Comparison of ENCODE assay signal across 28 cellular contexts in genomic region chr13:46152627-46153328, GRCh38. TPM values are rescaled to one million over a fixed set of nuclear protein-coding genes. Genes with fewer than 3 reads are reported as not detected.
DNase-seq lines count a peak whose midpoint lies in the region; ATAC-seq and TF ChIP-seq lines count a peak whose summit lies in the region.
"Had no signal": no experiment of that assay in that cellular context is flagged by ENCODE, and none has a peak within 500 bp of the region (broad histone marks: within the 10 kb centered on the region; RNA-seq: fewer than 3 reads in every experiment).

No MANE protein-coding gene starts in this region.

- no peaks in the 10 kb centered on the region for H3K27me3 ChIP-seq in HL-60 (ENCODE audit: insufficient read depth, poor library complexity, severe bottlenecking)
- H3K27me3 ChIP-seq in H9 (ENCODE audit: insufficient read depth, low read length) = no peaks in the 10 kb centered on the region
- H3K27me3 ChIP-seq: ascending aorta had no signal

- H3K4me1 ChIP-seq in H9 (ENCODE audit: insufficient read depth, low read length) = 0 out of 2 replicates have a peak, but pooled peaks cover 2% of the 10 kb centered on the region
- H3K4me1 ChIP-seq: ascending aorta, BE2C had no signal

- H2BK12ac ChIP-seq in H9 (ENCODE audit: insufficient read length, low read depth, low read length) = no peak overlapping the region

- no peak overlapping the region for H3K23ac ChIP-seq in H9 (ENCODE audit: insufficient read length, low read depth, low read length)

- no peak overlapping the region for H3K4ac ChIP-seq in H9 (ENCODE audit: low read depth, low read length)

- H3K4me1 Mint-ChIP-seq in activated CD4-positive, alpha-beta T cell treated with anti-CD3 and anti-CD28 coated beads for 36 hours = peaks cover 55% of the 10 kb centered on the region
- H3K4me1 Mint-ChIP-seq in activated naive CD8-positive, alpha-beta T cell (ENCODE audit: low read depth) = peaks cover 45% of the 10 kb centered on the region
- peaks cover 36 to 41% of the 10 kb centered on the region in 2 donors for H3K4me1 Mint-ChIP-seq in natural killer cell treated with Interleukin-12 subunit alpha and Interleukin-12 subunit beta and Interleukin-15 and Interleukin-18, amount 100 ng/mL, for 72 hours (ENCODE audit: low read depth in 2 of 2)
- H3K4me1 Mint-ChIP-seq in H9 = no peaks in the 10 kb centered on the region

- no peak overlapping the region for H3K9ac ChIP-seq in H9 (ENCODE audit: extremely low read depth, insufficient read length, low read length)

- no peak overlapping the region for H2BK5ac ChIP-seq in H9 (ENCODE audit: insufficient read length, low read length)

- no peak overlapping the region for H2BK20ac ChIP-seq in H9 (ENCODE audit: low read depth, low read length, poor library complexity, severe bottlenecking)

- no peak overlapping the region for H4K91ac ChIP-seq in H9 (ENCODE audit: insufficient read length, low read depth, low read length)

- H3K4me3 ChIP-seq in HL-60 (replicated peaks; ENCODE audit: insufficient read depth, low read length) = no peak overlapping the region
- H3K4me3 ChIP-seq: ascending aorta, lung, PC-9 had no signal

- H2AK5ac ChIP-seq in H9 (ENCODE audit: insufficient read length, low read length) = no peak overlapping the region

- no peak overlapping the region for H4K8ac ChIP-seq in H9 (replicated peaks; ENCODE audit: insufficient read length, low read depth, low read length)

- intact Hi-C loops in activated CD4-positive, alpha-beta T cell treated with anti-CD3 and anti-CD28 coated beads for 36 hours (cut with DNase I, micrococcal nuclease) = no loop called here

- no peak overlapping the region for H2BK120ac ChIP-seq in H9 (ENCODE audit: low read depth, low read length, poor library complexity, severe bottlenecking)

- no peak for ATAC-seq in activated CD4-positive, alpha-beta T cell treated with anti-CD3 and anti-CD28 coated beads for 36 hours
- ATAC-seq in natural killer cell treated with Interleukin-12 subunit alpha and Interleukin-12 subunit beta and Interleukin-15 and Interleukin-18, amount 100 ng/mL, for 72 hours = peak in 1 of 2 donors; percentile 67

- peak overlapping the region; percentile 78 for H3K27ac Mint-ChIP-seq in activated CD4-positive, alpha-beta T cell treated with anti-CD3 and anti-CD28 coated beads for 36 hours
- H3K27ac Mint-ChIP-seq in activated naive CD8-positive, alpha-beta T cell = peak overlapping the region; percentile 85
- peak overlapping the region; percentile 57 to 84 for H3K27ac Mint-ChIP-seq in natural killer cell treated with Interleukin-12 subunit alpha and Interleukin-12 subunit beta and Interleukin-15 and Interleukin-18, amount 100 ng/mL, for 72 hours
- H3K27ac Mint-ChIP-seq in H9 = no peak overlapping the region

- no peaks in the 10 kb centered on the region for H4K20me1 ChIP-seq in H9 (ENCODE audit: control insufficient read depth, insufficient read depth, insufficient read length)

- H3K56ac ChIP-seq in H9 (ENCODE audit: insufficient read length, low read depth, low read length) = no peak overlapping the region

- no peaks in the 10 kb centered on the region for H3K27me3 Mint-ChIP-seq in activated CD4-positive, alpha-beta T cell treated with anti-CD3 and anti-CD28 coated beads for 36 hours
- no peaks in the 10 kb centered on the region for H3K27me3 Mint-ChIP-seq in activated naive CD8-positive, alpha-beta T cell
- H3K27me3 Mint-ChIP-seq in natural killer cell treated with Interleukin-12 subunit alpha and Interleukin-12 subunit beta and Interleukin-15 and Interleukin-18, amount 100 ng/mL, for 72 hours = no peaks in the 10 kb centered on the region
- H3K27me3 Mint-ChIP-seq in H9 (ENCODE audit: low read depth) = no peaks in the 10 kb centered on the region

- H3K36me3 Mint-ChIP-seq in activated CD4-positive, alpha-beta T cell treated with anti-CD3 and anti-CD28 coated beads for 36 hours (ENCODE audit: low read depth) = peaks cover 75% of the 10 kb centered on the region
- H3K36me3 Mint-ChIP-seq in activated naive CD8-positive, alpha-beta T cell = peaks cover 30% of the 10 kb centered on the region
- H3K36me3 Mint-ChIP-seq in natural killer cell treated with Interleukin-12 subunit alpha and Interleukin-12 subunit beta and Interleukin-15 and Interleukin-18, amount 100 ng/mL, for 72 hours = peaks cover 67% of the 10 kb centered on the region
- no peaks in the 10 kb centered on the region for H3K36me3 Mint-ChIP-seq in H9 (ENCODE audit: insufficient read depth in 1 of 3, low read depth in 3 of 3)

- no peak for DNase-seq in activated CD4-positive, alpha-beta T cell treated with anti-CD3 and anti-CD28 coated beads for 36 hours
- no peak for DNase-seq in activated CD4-positive, alpha-beta T cell treated with anti-CD3 and anti-CD28 coated beads, Interleukin-2, amount 50 U/mL, for 1 hour
- DNase-seq in HL-60 (ENCODE audit: low read depth in 1 of 2, low spot score in 1 of 2) = no peak
- no peak for DNase-seq in natural killer cell treated with Interleukin-12 subunit alpha and Interleukin-12 subunit beta and Interleukin-15 and Interleukin-18, amount 100 ng/mL, for 72 hours (ENCODE audit: low spot score)
- no peak for DNase-seq in HEK293T (ENCODE audit: extremely low spot score)
- no peak for DNase-seq in H9
- DNase-seq in hippocampal formation (lab: John Stamatoyannopoulos, UW) = no peak
- DNase-seq: activated effector memory CD4-positive, alpha-beta T cell treated with Interleukin-2 at 50 U/mL for 16 hours; BE2C; cerebellar nuclear complex; GOT3; hypothalamus; islet precursor cell; NCI-H1694; NCI-H2227 treated with DMSO at 0.1 percent for 48 hours; NCI-H774; PC-9; retina; SIG-M5; stimulated activated CD4-positive, alpha-beta T cell treated with anti-CD3 and anti-CD28 coated beads, Interleukin-4, amount 100 ng/mL, for 24 hours; substantia nigra had no signal

- H3K79me2 ChIP-seq in H9 (ENCODE audit: insufficient read depth, low read length) = no peaks in the 10 kb centered on the region

- no peak for TF ChIP-seq CTCF in HL-60 (IDR thresholded peaks at IDR 0.05; ENCODE audit: insufficient read depth, low read length)
- no peak for TF ChIP-seq CTCF in H9 (conservative IDR thresholded peaks at IDR 0.05)

- H3K18ac ChIP-seq in H9 (ENCODE audit: insufficient read length, low read depth, low read length) = no peak overlapping the region

- CTCF ChIA-PET in activated CD4-positive, alpha-beta T cell treated with anti-CD3 and anti-CD28 coated beads for 36 hours (lab: Charles Lee) = interaction anchor here (0.7 to 1.5 kb wide), 3 partner anchors 13 to 591 kb away, joined by 3 to 7 read pairs (median 3); no protein-coding TSS in a partner anchor
- CTCF ChIA-PET in HEK293T (lab: Yijun Ruan, JAX) = interaction anchor here (1.4 kb wide), 1 partner anchor 9 kb away, joined by 4 read pairs; no protein-coding TSS in a partner anchor

- H4K5ac ChIP-seq in H9 (ENCODE audit: insufficient read length, low read depth, low read length) = no peak overlapping the region

- H3K14ac ChIP-seq in H9 (ENCODE audit: insufficient read depth, low read length) = no peak overlapping the region

- H3K23me2 ChIP-seq in H9 (ENCODE audit: insufficient read length, low read depth, low read length, poor library complexity, severe bottlenecking) = no peaks in the 10 kb centered on the region

- no peak overlapping the region for H3K4me2 ChIP-seq in H9 (ENCODE audit: insufficient read depth, insufficient read length, low read length)
- H3K4me2 ChIP-seq: PC-9 had no signal

- H3K9me3 ChIP-seq in H9 (ENCODE audit: control insufficient read depth, low read depth, low read length) = no peaks in the 10 kb centered on the region
- H3K9me3 ChIP-seq: ascending aorta, BE2C had no signal

- H2AFZ ChIP-seq in H9 (ENCODE audit: low read length) = no peak overlapping the region
- H2AFZ ChIP-seq: PC-9 had no signal

- WGBS in H9 (ENCODE audit: extremely low coverage, insufficient read length, low lambda C conversion rate) = no CpG with 5 or more reads among the region's 6 CpGs

- H3K79me1 ChIP-seq in H9 (ENCODE audit: insufficient read depth, low read depth, low read length, poor library complexity, severe bottlenecking) = no peaks in the 10 kb centered on the region

- POLR2A ChIA-PET in activated CD4-positive, alpha-beta T cell treated with anti-CD3 and anti-CD28 coated beads for 36 hours (lab: Charles Lee) = interaction anchor here (0.6 kb wide), 1 partner anchor 125 kb away, joined by 5 read pairs; no protein-coding TSS in a partner anchor
- POLR2A ChIA-PET in HEK293T (lab: Yijun Ruan, JAX) = no interaction called here

- H3K4me3 Mint-ChIP-seq in activated CD4-positive, alpha-beta T cell treated with anti-CD3 and anti-CD28 coated beads for 36 hours = no peak overlapping the region
- H3K4me3 Mint-ChIP-seq in activated naive CD8-positive, alpha-beta T cell = peak overlapping the region; percentile 4
- peak overlapping the region; percentile 49 for H3K4me3 Mint-ChIP-seq in natural killer cell treated with Interleukin-12 subunit alpha and Interleukin-12 subunit beta and Interleukin-15 and Interleukin-18, amount 100 ng/mL, for 72 hours
- H3K4me3 Mint-ChIP-seq in H9 = no peak overlapping the region

- H3K27ac ChIP-seq in HL-60 (replicated peaks) (0 out of 2 replicates have a peak overlapping the region, but pooled peaks have one; percentile 4), H9 (ENCODE audit: insufficient read length, low read depth, low read length) (no peak overlapping the region)
- H3K27ac ChIP-seq: ascending aorta, PC-9 had no signal

- no peak overlapping the region for H2BK15ac ChIP-seq in H9 (ENCODE audit: low read depth, low read length)

- no peaks in the 10 kb centered on the region for H3K9me3 Mint-ChIP-seq in activated CD4-positive, alpha-beta T cell treated with anti-CD3 and anti-CD28 coated beads for 36 hours (ENCODE audit: low read depth)
- H3K9me3 Mint-ChIP-seq in activated naive CD8-positive, alpha-beta T cell (ENCODE audit: low read depth) = no peaks in the 10 kb centered on the region
- no peaks in the 10 kb centered on the region for H3K9me3 Mint-ChIP-seq in natural killer cell treated with Interleukin-12 subunit alpha and Interleukin-12 subunit beta and Interleukin-15 and Interleukin-18, amount 100 ng/mL, for 72 hours
- no peaks in the 10 kb centered on the region for H3K9me3 Mint-ChIP-seq in H9

- no peak overlapping the region for H3T11ph ChIP-seq in H9 (ENCODE audit: low read length)

TF ChIP-seq in HEK293T, 16 proteins besides CTCF, POLR2A, EP300 and RAD21 (continues in another document):
- no peak for TF ChIP-seq NFRKB (IDR thresholded peaks at IDR 0.05)

RNA-seq across cellular contexts. Expression of gene LCP1, which starts 29.2 kb away (rescaled TPM):
- 1,000 to 10,000 TPM; 1,060 to 1,089 TPM for total RNA-seq in activated CD4-positive, alpha-beta T cell treated with anti-CD3 and anti-CD28 coated beads for 36 hours
- total RNA-seq in natural killer cell treated with Interleukin-12 subunit alpha and Interleukin-12 subunit beta and Interleukin-15 and Interleukin-18, amount 100 ng/mL, for 72 hours = 1,000 to 10,000 TPM in 1 of 2 donors, 100 to 1,000 TPM in 1; 844 to 1,356 TPM
- 0.81 and 1.1 TPM in 2 replicates for total RNA-seq in H9 (2021)

RNA-seq across cellular contexts. Expression of gene CPB2, which starts 47.9 kb away (rescaled TPM):
- not detected for total RNA-seq in activated CD4-positive, alpha-beta T cell treated with anti-CD3 and anti-CD28 coated beads for 36 hours
- not detected for total RNA-seq in natural killer cell treated with Interleukin-12 subunit alpha and Interleukin-12 subunit beta and Interleukin-15 and Interleukin-18, amount 100 ng/mL, for 72 hours
- total RNA-seq in H9 (2021) = not detected in 2 replicates
- total RNA-seq: A172; activated CD8-positive, alpha-beta memory T cell treated with anti-CD3 and anti-CD28 coated beads for 36 hours; ascending aorta; frontal cortex; omental fat pad; PC-9 had no signal

RNA-seq across cellular contexts. Expression of gene LRRC63, which starts 59.0 kb away (rescaled TPM):
- under 1 TPM; 0.50 to 0.67 TPM for total RNA-seq in activated CD4-positive, alpha-beta T cell treated with anti-CD3 and anti-CD28 coated beads for 36 hours
- total RNA-seq in natural killer cell treated with Interleukin-12 subunit alpha and Interleukin-12 subunit beta and Interleukin-15 and Interleukin-18, amount 100 ng/mL, for 72 hours = under 1 TPM; 0.42 to 0.59 TPM
- total RNA-seq in H9 (2021) = not detected in 2 replicates
- total RNA-seq: ascending aorta, PC-9 had no signal

Comparison
In these comparisons a context has a peak if more than half of its experiments do, and no peak if none do; other contexts are left out.
1. H3K27ac Mint-ChIP-seq: peak in activated CD4-positive, alpha-beta T cell treated with anti-CD3 and anti-CD28 coated beads for 36 hours (single experiment), activated naive CD8-positive, alpha-beta T cell (single experiment) and natural killer cell treated with Interleukin-12 subunit alpha and Interleukin-12 subunit beta and Interleukin-15 and Interleukin-18, amount 100 ng/mL, for 72 hours (2 of 2); none in H9 (0 of 3).
2. H3K4me3 Mint-ChIP-seq: peak in activated naive CD8-positive, alpha-beta T cell (single experiment) and natural killer cell treated with Interleukin-12 subunit alpha and Interleukin-12 subunit beta and Interleukin-15 and Interleukin-18, amount 100 ng/mL, for 72 hours (single experiment); none in activated CD4-positive, alpha-beta T cell treated with anti-CD3 and anti-CD28 coated beads for 36 hours (single experiment) and H9 (0 of 2).
3. RNA of gene LCP1, which starts 29.2 kb away (total RNA-seq): 844 to 1,356 TPM in natural killer cell treated with Interleukin-12 subunit alpha and Interleukin-12 subunit beta and Interleukin-15 and Interleukin-18, amount 100 ng/mL, for 72 hours and 1,060 to 1,089 TPM in activated CD4-positive, alpha-beta T cell treated with anti-CD3 and anti-CD28 coated beads for 36 hours; 0.81 to 1.1 TPM in H9; every median in the first group is over 100 times any median in the second.